In genomic region chr12:53380797-53381738, GRCh38 we compare ENCODE assay signal across 9 cellular contexts. TPM values are rescaled to one million over a fixed set of nuclear protein-coding genes. Genes with fewer than 3 reads are reported as not detected.
DNase-seq lines count a peak whose midpoint lies in the region; ATAC-seq and TF ChIP-seq lines count a peak whose summit lies in the region.
"Had no signal": no experiment of that assay in that cellular context is flagged by ENCODE, and none has a peak within 500 bp of the region (broad histone marks: within the 10 kb centered on the region; RNA-seq: fewer than 3 reads in every experiment).

No MANE protein-coding gene starts in this region.

- H3K4me1 Mint-ChIP-seq in Caco-2 (ENCODE audit: low read depth, unreplicated experiment) (peaks cover 13% of the 10 kb centered on the region), chondrocyte (ENCODE audit: low read depth) (peaks cover 44% of the 10 kb centered on the region)

- H3K36me3 ChIP-seq in Caco-2 (ENCODE audit: control insufficient read depth, insufficient read depth, low read length) (peaks cover 5% of the 10 kb centered on the region; the same call in 1 of the 2 replicates), mucosa of descending colon (ENCODE audit: low read depth) (peaks cover 7% of the 10 kb centered on the region)

- TF ChIP-seq CTCF in Caco-2 (IDR thresholded peaks at IDR 0.05; ENCODE audit: insufficient read depth in 1 of 2, low read depth in 1 of 2, low read length in 1 of 2, severe bottlenecking in 1 of 2, unreplicated experiment in 1 of 2), result no peak
- TF ChIP-seq CTCF in chondrocyte (IDR thresholded peaks at IDR 0.05), result peak; percentile 24
- TF ChIP-seq CTCF in mucosa of descending colon (IDR thresholded peaks at IDR 0.05), result no peak

- intact Hi-C loops in Caco-2 (cut with micrococcal nuclease; ENCODE audit: unreplicated experiment) (loop anchor here (1.0 to 5.0 kb wide), 2 partner anchors 29 to 159 kb away; no protein-coding TSS in a partner anchor), mucosa of descending colon (cut with DNase I, micrococcal nuclease) (no loop called here)

- H3K9me3 ChIP-seq in Caco-2 (no peaks in the 10 kb centered on the region), mucosa of descending colon (no peaks in the 10 kb centered on the region)

- ATAC-seq in mucosa of descending colon, result no peak
- ATAC-seq in GM21529 (IDR thresholded peaks at IDR 0.05; ENCODE audit: unreplicated experiment), result no peak

- no peaks in the 10 kb centered on the region for H3K27me3 ChIP-seq in Caco-2 (replicated peaks; ENCODE audit: control insufficient read depth, insufficient read depth, low read length)

- peak in 1 of 2 experiments; percentile 66 for DNase-seq in Caco-2
- peak; percentile 71 for DNase-seq in MV-4-11 (lab: John Stamatoyannopoulos, UW)
- peak; percentile 28 for DNase-seq in chondrocyte (ENCODE audit: low spot score)
- DNase-seq in mucosa of descending colon, result peak in 2 of 3 donors; percentile 45 to 55
- DNase-seq in NCI-H2107 treated with DMSO at 0.1 percent for 48 hours (lab: John Stamatoyannopoulos, UW; ENCODE audit: unreplicated experiment), result no peak
- DNase-seq in middle frontal gyrus (ENCODE audit: extremely low spot score, low spot score), result no peak
- DNase-seq in activated CD8-positive, alpha-beta memory T cell treated with anti-CD3 and anti-CD28 coated beads, Interleukin-2, amount 50 U/mL, for 4 hours, result no peak

- no peaks in the 10 kb centered on the region for H3K27me3 Mint-ChIP-seq in Caco-2 (ENCODE audit: insufficient read depth, unreplicated experiment)
- no peaks in the 10 kb centered on the region for H3K27me3 Mint-ChIP-seq in chondrocyte (ENCODE audit: low read depth)

- POLR2A ChIA-PET in Caco-2 (lab: Charles Lee), result interaction anchor here (0.7 kb wide), 1 partner anchor 333 kb away, joined by 10 read pairs; no protein-coding TSS in a partner anchor

- peak overlapping the region; percentile 96 for H3K27ac Mint-ChIP-seq in Caco-2 (ENCODE audit: unreplicated experiment)
- H3K27ac Mint-ChIP-seq in chondrocyte (ENCODE audit: unreplicated experiment), result peak overlapping the region; percentile 96

- H3K36me3 Mint-ChIP-seq in Caco-2 (ENCODE audit: insufficient read depth, unreplicated experiment) (peaks cover 56% of the 10 kb centered on the region), chondrocyte (ENCODE audit: low read depth) (peaks cover 23% of the 10 kb centered on the region)

- H3K4me3 ChIP-seq in Caco-2 (ENCODE audit: low read depth, low read length) (peak overlapping the region; percentile 41), mucosa of descending colon (no peak overlapping the region)

- BruUV-seq in Caco-2 (replicated peaks; lab: Mats Ljungman, UMichigan), result no TSS peak

- H3K4me3 Mint-ChIP-seq in Caco-2 (ENCODE audit: unreplicated experiment), result no peak overlapping the region
- peak overlapping the region; percentile 83 for H3K4me3 Mint-ChIP-seq in chondrocyte (ENCODE audit: unreplicated experiment)

- CTCF ChIA-PET in Caco-2 (lab: Charles Lee), result interaction anchor here (0.6 to 1.6 kb wide), 8 partner anchors 27 to 632 kb away, joined by 3 to 14 read pairs (median 6); partner anchors contain the start of gene AAAS

- H3K4me1 ChIP-seq in Caco-2 (peaks cover 22% of the 10 kb centered on the region), mucosa of descending colon (ENCODE audit: low read depth) (peaks cover 62% of the 10 kb centered on the region)

- H3K9me3 Mint-ChIP-seq in Caco-2 (ENCODE audit: unreplicated experiment) (no peaks in the 10 kb centered on the region), chondrocyte (ENCODE audit: low read depth) (no peaks in the 10 kb centered on the region)

RNA-seq across cellular contexts. Expression of gene SP1, which starts 1.1 kb away (rescaled TPM):
- total RNA-seq in Caco-2 (2022) (78.1 and 83.3 TPM in 2 replicates), chondrocyte (57.1 to 59.7 TPM (median 59.0 TPM) in 3 replicates), mucosa of descending colon (100 to 1,000 TPM in 2 of 3 donors, 10 to 100 TPM in 1; 96.1 to 111 (median 105) TPM)

RNA-seq across cellular contexts. Expression of gene AMHR2, which starts 42.6 kb away (rescaled TPM):
- total RNA-seq in Caco-2 (2022) (0.28 and 0.48 TPM in 2 replicates), chondrocyte (not detected in 3 replicates), mucosa of descending colon (under 1 TPM in 1 of 3 donors, not detected in 2; 0.16 TPM)

RNA-seq across cellular contexts. Expression of gene SP7, which starts 44.9 kb away (rescaled TPM):
- not detected in 2 replicates for total RNA-seq in Caco-2 (2022)
- not detected in 3 replicates for total RNA-seq in chondrocyte
- not detected for total RNA-seq in mucosa of descending colon
- total RNA-seq: SK-MEL-5 had no signal

RNA-seq across cellular contexts. Expression of gene AAAS, which starts 59.7 kb away (rescaled TPM):
- total RNA-seq in Caco-2 (2022) (63.8 and 67.2 TPM in 2 replicates), chondrocyte (48.6 to 71.1 TPM (median 52.8 TPM) in 3 replicates), mucosa of descending colon (10 to 100 TPM; 40.2 to 46.9 (median 46.3) TPM)

Comparison
In these comparisons a context has a peak if more than half of its experiments do, and no peak if none do; other contexts are left out.
1. DNase-seq: peak in MV-4-11 (single experiment), chondrocyte (single experiment) and mucosa of descending colon (2 of 3); none in NCI-H2107 treated with DMSO at 0.1 percent for 48 hours (single experiment), middle frontal gyrus (single experiment) and activated CD8-positive, alpha-beta memory T cell treated with anti-CD3 and anti-CD28 coated beads, Interleukin-2, amount 50 U/mL, for 4 hours (single experiment).